In the genomic region with DNA sequence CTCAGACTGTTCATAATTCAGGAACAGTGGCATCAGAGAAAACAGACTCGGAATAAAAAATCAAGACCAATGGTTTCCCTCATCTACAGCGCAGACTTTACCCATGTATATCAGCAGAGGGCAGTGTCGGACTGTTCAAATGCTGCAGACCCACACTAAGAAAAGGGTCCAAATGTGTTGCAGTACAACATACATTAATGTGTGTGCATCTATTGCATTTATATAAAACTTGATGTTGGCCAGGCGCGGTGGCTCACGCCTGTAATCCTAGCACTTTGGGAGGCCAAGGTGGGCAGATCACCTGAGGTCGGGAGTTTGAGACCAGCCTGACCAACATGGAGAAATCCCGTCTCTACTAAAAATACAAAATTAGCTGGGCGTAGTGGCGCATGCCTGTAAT, we compare ENCODE assay signal across 8 cellular contexts. TPM values are rescaled to one million over a fixed set of nuclear protein-coding genes. Genes with fewer than 3 reads are reported as not detected.
DNase-seq lines count a peak whose midpoint lies in the region; ATAC-seq, FAIRE-seq and TF ChIP-seq lines count a peak whose summit lies in the region.
"Not testable (repeated sequence)": the region's sequence is repeated elsewhere in the genome, so short reads cannot be mapped to it uniquely, and the experiment has no call there.

No MANE protein-coding gene starts in this region.

- not testable (repeated sequence) for H3K9ac ChIP-seq in Loucy (ENCODE audit: low read depth, low read length, poor library complexity, severe bottlenecking)

- not testable (repeated sequence) for H4K20me1 ChIP-seq in Loucy (ENCODE audit: insufficient read depth, low read length, poor library complexity, severe bottlenecking)

- TF ChIP-seq CTCF in Loucy (conservative IDR thresholded peaks at IDR 0.05; ENCODE audit: low read length) = peak; percentile 81
- TF ChIP-seq CTCF in cardiac fibroblast (IDR thresholded peaks at IDR 0.05; ENCODE audit: low read depth, low read length) = peak; percentile 51
- peak; percentile 25 to 55 (median 49) for TF ChIP-seq CTCF in pancreas (IDR thresholded peaks at IDR 0.05)
- TF ChIP-seq CTCF in upper lobe of left lung (IDR thresholded peaks at IDR 0.05) = peak; percentile 36 to 66 (median 54)

- H3K4me2 ChIP-seq in Loucy (ENCODE audit: low read depth, low read length, poor library complexity, severe bottlenecking) = not testable (repeated sequence)

- WGBS in right cardiac atrium = 66% methylated on average over 10 of the region's 10 CpGs
- WGBS in pancreas, 2 donors = 45 to 61% methylated on average over 10 of the region's 10 CpGs
- WGBS in upper lobe of left lung, 2 donors = 76 to 80% methylated on average over 10 of the region's 10 CpGs

- H3K4me3 ChIP-seq in Loucy (ENCODE audit: low read length, poor library complexity, severe bottlenecking); cardiac fibroblast (replicated peaks in 1 of 2; ENCODE audit: low read depth in 2 of 2, low read length in 2 of 2); right cardiac atrium (ENCODE audit: low read length); pancreas; upper lobe of left lung: not testable (repeated sequence)

- peak; percentile 72 to 75 for ATAC-seq in right cardiac atrium
- ATAC-seq in pancreas = peak; percentile 81 to 90 (median 89)
- ATAC-seq in upper lobe of left lung (ENCODE audit: low FRiP score in 2 of 2) = peak; percentile 42 to 48

- not testable (repeated sequence) for H3K27me3 ChIP-seq in Loucy (ENCODE audit: insufficient read depth, low read length, poor library complexity, severe bottlenecking); right cardiac atrium (ENCODE audit: control insufficient read depth, insufficient read depth); pancreas; upper lobe of left lung

- H3F3A ChIP-seq in Loucy (ENCODE audit: low read depth) = not testable (repeated sequence)

- H3K9me3 ChIP-seq in Loucy (ENCODE audit: insufficient read depth, low read depth, low read length); right cardiac atrium (ENCODE audit: control insufficient read depth, low read length); pancreas; upper lobe of left lung: not testable (repeated sequence)

- H3K9me3 Mint-ChIP-seq in activated CD4-positive, alpha-beta T cell treated with anti-CD3 and anti-CD28 coated beads, Interleukin-2, amount 10 ng/mL, durations not matched to agents 7 days and 5 days = not testable (repeated sequence)

- not testable (repeated sequence) for TF ChIP-seq POLR2A in upper lobe of left lung (IDR thresholded peaks at IDR 0.05)

- H3K4me1 ChIP-seq in Loucy (ENCODE audit: insufficient read depth, low read length, poor library complexity, severe bottlenecking); right cardiac atrium (ENCODE audit: control insufficient read depth, insufficient read depth, low read length); pancreas: not testable (repeated sequence)
- peaks cover 17 to 24% (median 18%) of the 10 kb centered on the region in 4 donors for H3K4me1 ChIP-seq in upper lobe of left lung

- H3K27ac Mint-ChIP-seq in activated CD4-positive, alpha-beta T cell treated with anti-CD3 and anti-CD28 coated beads, Interleukin-2, amount 10 ng/mL, durations not matched to agents 7 days and 5 days = not testable (repeated sequence)

- H3K27ac ChIP-seq in right cardiac atrium (ENCODE audit: low read length) = peak overlapping the region; percentile 75
- not testable (repeated sequence) for H3K27ac ChIP-seq in pancreas, upper lobe of left lung

- not testable (repeated sequence) for TF ChIP-seq EP300 in upper lobe of left lung (IDR thresholded peaks at IDR 0.05)

- POLR2A ChIA-PET in activated CD4-positive, alpha-beta T cell treated with anti-CD3 and anti-CD28 coated beads, Interleukin-2, amount 10 ng/mL, durations not matched to agents 7 days and 5 days (lab: Charles Lee) = not testable (repeated sequence)

- H3K4me1 Mint-ChIP-seq in activated CD4-positive, alpha-beta T cell treated with anti-CD3 and anti-CD28 coated beads, Interleukin-2, amount 10 ng/mL, durations not matched to agents 7 days and 5 days = peaks cover 38% of the 10 kb centered on the region

- not testable (repeated sequence) for H3K27me3 Mint-ChIP-seq in activated CD4-positive, alpha-beta T cell treated with anti-CD3 and anti-CD28 coated beads, Interleukin-2, amount 10 ng/mL, durations not matched to agents 7 days and 5 days

- DNase-seq in ELF-1 (ENCODE audit: low read depth, low spot score) (peak; percentile 44), NOMO-1 treated with DMSO at 0.1 percent for 48 hours (lab: John Stamatoyannopoulos, UW; ENCODE audit: unreplicated experiment) (peak; percentile 29), cardiac fibroblast (ENCODE audit: low read depth in 2 of 2) (peak; percentile 67 to 82), pancreas (peak in 1 of 6 donors; percentile 55)
- peak; percentile 62 for DNase-seq in activated CD4-positive, alpha-beta T cell treated with anti-CD3 and anti-CD28 coated beads, Interleukin-2, amount 10 ng/mL, durations not matched to agents 7 days and 5 days
- DNase-seq in right cardiac atrium, upper lobe of left lung: not testable (repeated sequence)

- H3K79me2 ChIP-seq in Loucy (ENCODE audit: insufficient read depth, low read length) = not testable (repeated sequence)

- not testable (repeated sequence) for H3K9me2 ChIP-seq in Loucy (replicated peaks; ENCODE audit: low read depth, low read length)

- H3K4me3 Mint-ChIP-seq in activated CD4-positive, alpha-beta T cell treated with anti-CD3 and anti-CD28 coated beads, Interleukin-2, amount 10 ng/mL, durations not matched to agents 7 days and 5 days = not testable (repeated sequence)

- intact Hi-C loops in right cardiac atrium (cut with DNase I) = loop anchor here (5.0 to 10.0 kb wide), 3 partner anchors 38 to 85 kb away; a partner anchor contains a TSS
- intact Hi-C loops in pancreas (cut with DNase I) = loop anchor here in 2 of 3 donors (10.0 kb wide), 2 partner anchors 65 to 85 kb away; no protein-coding TSS in a partner anchor

- H3K36me3 ChIP-seq in Loucy (ENCODE audit: insufficient read depth, low read length) = peaks cover 37% of the 10 kb centered on the region; the same call in 1 of the 2 replicates
- peaks cover 0 to 36% (median 4%) of the 10 kb centered on the region in 3 donors for H3K36me3 ChIP-seq in pancreas
- peaks cover 18 to 95% (median 79%) of the 10 kb centered on the region in 4 donors for H3K36me3 ChIP-seq in upper lobe of left lung

- not testable (repeated sequence) for FAIRE-seq in pancreas (lab: Jason Lieb, UNC)

- CTCF ChIA-PET in activated CD4-positive, alpha-beta T cell treated with anti-CD3 and anti-CD28 coated beads, Interleukin-2, amount 10 ng/mL, durations not matched to agents 7 days and 5 days (lab: Charles Lee) = interaction anchor here (0.9 to 5.2 kb wide), 9 partner anchors 9 to 221 kb away, joined by 3 to 31 read pairs (median 5); no protein-coding TSS in a partner anchor

- H3K36me3 Mint-ChIP-seq in activated CD4-positive, alpha-beta T cell treated with anti-CD3 and anti-CD28 coated beads, Interleukin-2, amount 10 ng/mL, durations not matched to agents 7 days and 5 days (ENCODE audit: low read depth) = peaks cover 84% of the 10 kb centered on the region

- H2AFZ ChIP-seq in Loucy (ENCODE audit: low read length) = not testable (repeated sequence)

RNA-seq across cellular contexts. Expression of a gene that starts 38.0 kb away (rescaled TPM):
- total RNA-seq in activated CD4-positive, alpha-beta T cell treated with anti-CD3 and anti-CD28 coated beads, Interleukin-2, amount 10 ng/mL, durations not matched to agents 7 days and 5 days = 100 to 1,000 TPM; 438 to 488 TPM
- 100 to 1,000 TPM; 126 to 293 (median 224) TPM for total RNA-seq in right cardiac atrium
- 240 TPM for polyA plus RNA-seq in right cardiac atrium
- total RNA-seq in pancreas = 100 to 1,000 TPM; 123 to 476 (median 204) TPM
- 100 to 1,000 TPM; 296 to 336 TPM for polyA plus RNA-seq in pancreas
- 1,000 to 10,000 TPM in 4 of 6 donors, 100 to 1,000 TPM in 2; 394 to 1,774 (median 1,094) TPM for total RNA-seq in upper lobe of left lung
